Comparison of ENCODE assay signal across 1 cellular context in genomic region chr22:38453065-38453672, GRCh38.
TF ChIP-seq lines count a peak whose summit lies in the region.

No MANE protein-coding gene starts in this region.

TF ChIP-seq in K562, 482 proteins besides CTCF, POLR2A, EP300 and RAD21:
- no peak for TF ChIP-seq CHCHD3 (CRISPR knock-in tag; IDR thresholded peaks at IDR 0.05)
- TF ChIP-seq ADNP (tag; IDR thresholded peaks at IDR 0.05), result 0 out of 2 replicates have a peak, but pooled peaks have one; percentile 24
- TF ChIP-seq ZC3H4 (CRISPR knock-in tag; IDR thresholded peaks at IDR 0.05; ENCODE audit: borderline replicate concordance), result no peak
- peak; percentile 80 for TF ChIP-seq ZFP36 (IDR thresholded peaks at IDR 0.05; ENCODE audit: low read depth, low read length, partially characterized antibody)
- TF ChIP-seq ZNF79 (CRISPR knock-in tag; IDR thresholded peaks at IDR 0.05; ENCODE audit: low read depth), result no peak
- 0 out of 2 replicates have a peak, but pooled peaks have one; percentile 66 for TF ChIP-seq BCOR (IDR thresholded peaks at IDR 0.05)
- no peak for TF ChIP-seq FOXJ3 (CRISPR knock-in tag; IDR thresholded peaks at IDR 0.05)
- TF ChIP-seq SNAPC5 (CRISPR knock-in tag; IDR thresholded peaks at IDR 0.05), result no peak
- peak; percentile 79 for TF ChIP-seq RBM25 (IDR thresholded peaks at IDR 0.05; ENCODE audit: low read depth, low read length, severe bottlenecking)
